Comparison of ENCODE assay signal across 14 cellular contexts in the genomic region with DNA sequence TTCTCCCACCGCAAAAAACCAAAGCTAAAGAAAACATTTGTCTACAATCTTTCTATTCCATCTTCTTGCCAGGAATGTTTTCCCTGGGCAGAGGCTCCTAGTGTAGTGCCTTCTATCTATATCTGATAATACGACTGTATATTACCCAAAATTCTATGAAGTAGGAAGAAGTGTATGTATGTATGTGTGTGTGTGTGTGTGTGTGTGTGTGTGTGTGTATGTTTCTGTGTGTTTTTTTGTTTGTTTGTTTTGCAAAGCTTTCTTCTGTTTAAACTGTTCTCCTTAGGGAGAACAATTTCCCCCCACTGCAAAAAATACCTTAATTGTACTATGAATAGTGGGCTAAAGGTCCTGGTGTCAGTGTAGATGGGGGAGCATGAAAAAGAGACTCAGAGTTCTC.
A peak's percentile ranks its signal among the peaks of the same experiment; 100 is the strongest.
DNase-seq lines count a peak whose midpoint lies in the region; ATAC-seq and TF ChIP-seq lines count a peak whose summit lies in the region.
"Had no signal": no experiment of that assay in that cellular context is flagged by ENCODE, and none has a peak within 500 bp of the region (broad histone marks: within the 10 kb centered on the region; RNA-seq: fewer than 3 reads in every experiment).

No MANE protein-coding gene starts in this region.

- ATAC-seq in left lobe of liver (peak; percentile 22), gastrocnemius medialis (no peak), GM18870 (IDR thresholded peaks at IDR 0.05; ENCODE audit: unreplicated experiment) (no peak), GM19455 (IDR thresholded peaks at IDR 0.05; ENCODE audit: unreplicated experiment) (no peak)

- in situ Hi-C loops in gastrocnemius medialis (cut with MboI; ENCODE audit: low sequenced_read_pairs in 4 of 4): no loop called here

- H3K4me3 Mint-ChIP-seq in nephron progenitor cell: no peak overlapping the region
- H3K4me3 Mint-ChIP-seq: CD4-positive, CD25-positive, alpha-beta regulatory T cell; CD8-positive, alpha-beta memory T cell had no signal

- H3K27me3 ChIP-seq in gastrocnemius medialis (no peaks in the 10 kb centered on the region), uterus (no peaks in the 10 kb centered on the region)
- H3K27me3 ChIP-seq: BE2C had no signal

- H3K4me3 ChIP-seq in gastrocnemius medialis (no peak overlapping the region), uterus (no peak overlapping the region)
- H3K4me3 ChIP-seq: HAP-1 had no signal

- no peaks in the 10 kb centered on the region for H3K9me3 ChIP-seq in gastrocnemius medialis
- no peaks in the 10 kb centered on the region for H3K9me3 ChIP-seq in uterus
- H3K9me3 ChIP-seq: BE2C, Caco-2, HAP-1 had no signal

- H3K4me1 Mint-ChIP-seq in nephron progenitor cell: peaks cover 16% of the 10 kb centered on the region
- H3K4me1 Mint-ChIP-seq: CD4-positive, CD25-positive, alpha-beta regulatory T cell had no signal

- H3K27ac Mint-ChIP-seq in nephron progenitor cell: peak overlapping the region; percentile 26
- H3K27ac Mint-ChIP-seq: CD4-positive, CD25-positive, alpha-beta regulatory T cell had no signal

- peaks cover 4% of the 10 kb centered on the region for H3K36me3 Mint-ChIP-seq in nephron progenitor cell (ENCODE audit: low read depth)
- H3K36me3 Mint-ChIP-seq: CD4-positive, CD25-positive, alpha-beta regulatory T cell had no signal

- peaks cover 5% of the 10 kb centered on the region for H3K9me3 Mint-ChIP-seq in nephron progenitor cell
- H3K9me3 Mint-ChIP-seq: CD8-positive, alpha-beta memory T cell had no signal

- H3K27ac ChIP-seq in gastrocnemius medialis (peak overlapping the region; percentile 51 to 59 (median 52)), uterus (peak overlapping the region; percentile 64 to 74)

- H3K4me1 ChIP-seq in gastrocnemius medialis: peaks cover 16 to 17% of the 10 kb centered on the region in 2 donors
- H3K4me1 ChIP-seq in uterus: peaks cover 0 to 8% of the 10 kb centered on the region in 2 donors
- H3K4me1 ChIP-seq: BE2C had no signal

- H3K27me3 Mint-ChIP-seq in nephron progenitor cell (ENCODE audit: low read depth, poor library complexity): peaks cover 4% of the 10 kb centered on the region

- H3K36me3 ChIP-seq in gastrocnemius medialis: no peaks in the 10 kb centered on the region
- H3K36me3 ChIP-seq in uterus: no peaks in the 10 kb centered on the region
- H3K36me3 ChIP-seq: BE2C, HAP-1 had no signal

- no peak for TF ChIP-seq CTCF in nephron progenitor cell (IDR thresholded peaks at IDR 0.05)
- no peak for TF ChIP-seq CTCF in gastrocnemius medialis (IDR thresholded peaks at IDR 0.05 in 4 of 5, conservative IDR thresholded peaks at IDR 0.05 in 1 of 5)
- no peak for TF ChIP-seq CTCF in uterus (IDR thresholded peaks at IDR 0.05)

- no peak for DNase-seq in left lobe of liver (ENCODE audit: low spot score)
- no peak for DNase-seq in nephron progenitor cell
- DNase-seq in gastrocnemius medialis: no peak
- DNase-seq in uterus: no peak
- DNase-seq in COR-L47 (lab: John Stamatoyannopoulos, UW): no peak
- DNase-seq: ACHN; BE2C; C1 segment of cervical spinal cord; Caco-2; CD4-positive, CD25-positive, alpha-beta regulatory T cell; CD8-positive, alpha-beta memory T cell had no signal

- TF ChIP-seq POLR2A in gastrocnemius medialis (IDR thresholded peaks at IDR 0.05) (no peak), uterus (IDR thresholded peaks at IDR 0.05) (no peak)

- intact Hi-C loops in gastrocnemius medialis (cut with DNase I; ENCODE audit: low total_unique reads) (no loop called here), uterus (cut with DNase I; ENCODE audit: low total_unique reads) (no loop called here)
